In genomic region chr11:121762820-121763219, GRCh38 we compare ENCODE assay signal across 8 cellular contexts.
DNase-seq lines count a peak whose midpoint lies in the region.

No MANE protein-coding gene starts in this region.

- H3K9me3 Mint-ChIP-seq in activated CD4-positive, alpha-beta memory T cell treated with anti-CD3 and anti-CD28 coated beads, Interleukin-2, amount 10 ng/mL, durations not matched to agents 7 days and 5 days: no peaks in the 10 kb centered on the region

- no peaks in the 10 kb centered on the region for H3K27me3 Mint-ChIP-seq in activated CD4-positive, alpha-beta memory T cell treated with anti-CD3 and anti-CD28 coated beads, Interleukin-2, amount 10 ng/mL, durations not matched to agents 7 days and 5 days

- no peaks in the 10 kb centered on the region for H3K4me1 Mint-ChIP-seq in activated CD4-positive, alpha-beta memory T cell treated with anti-CD3 and anti-CD28 coated beads, Interleukin-2, amount 10 ng/mL, durations not matched to agents 7 days and 5 days

- no peak overlapping the region for H3K4me3 Mint-ChIP-seq in activated CD4-positive, alpha-beta memory T cell treated with anti-CD3 and anti-CD28 coated beads, Interleukin-2, amount 10 ng/mL, durations not matched to agents 7 days and 5 days

- CTCF ChIA-PET in activated CD4-positive, alpha-beta memory T cell treated with anti-CD3 and anti-CD28 coated beads, Interleukin-2, amount 10 ng/mL, durations not matched to agents 7 days and 5 days (lab: Charles Lee): no interaction called here

- POLR2A ChIA-PET in activated CD4-positive, alpha-beta memory T cell treated with anti-CD3 and anti-CD28 coated beads, Interleukin-2, amount 10 ng/mL, durations not matched to agents 7 days and 5 days (lab: Charles Lee): no interaction called here

- H3K27ac Mint-ChIP-seq in activated CD4-positive, alpha-beta memory T cell treated with anti-CD3 and anti-CD28 coated beads, Interleukin-2, amount 10 ng/mL, durations not matched to agents 7 days and 5 days: no peak overlapping the region

- peak; percentile 39 for DNase-seq in AG20443 (ENCODE audit: low spot score)
- peak; percentile 64 for DNase-seq in NCI-H1092 (lab: John Stamatoyannopoulos, UW)
- peak; percentile 54 for DNase-seq in astrocyte of the hippocampus (ENCODE audit: low read depth, low spot score)
- DNase-seq in iris pigment epithelial cell (ENCODE audit: low read depth): peak; percentile 56
- DNase-seq in activated CD4-positive, alpha-beta memory T cell treated with anti-CD3 and anti-CD28 coated beads, Interleukin-2, amount 10 ng/mL, durations not matched to agents 7 days and 5 days: no peak
- DNase-seq in stimulated activated CD4-positive, alpha-beta T cell treated with anti-CD3 and anti-CD28 coated beads, Interleukin-2, amount 100 ng/mL, for 24 hours: no peak
- DNase-seq in glomerular visceral epithelial cell (ENCODE audit: extremely low spot score): no peak
- DNase-seq in cerebellar cortex (ENCODE audit: low spot score): no peak

- H3K36me3 Mint-ChIP-seq in activated CD4-positive, alpha-beta memory T cell treated with anti-CD3 and anti-CD28 coated beads, Interleukin-2, amount 10 ng/mL, durations not matched to agents 7 days and 5 days (ENCODE audit: low read depth): no peaks in the 10 kb centered on the region

Comparison
In these comparisons a context has a peak if more than half of its experiments do, and no peak if none do; other contexts are left out.
1. DNase-seq: peak in AG20443 (single experiment), NCI-H1092 (single experiment), astrocyte of the hippocampus (single experiment) and iris pigment epithelial cell (single experiment); none in activated CD4-positive, alpha-beta memory T cell treated with anti-CD3 and anti-CD28 coated beads, Interleukin-2, amount 10 ng/mL, durations not matched to agents 7 days and 5 days (single experiment), stimulated activated CD4-positive, alpha-beta T cell treated with anti-CD3 and anti-CD28 coated beads, Interleukin-2, amount 100 ng/mL, for 24 hours (0 of 2), glomerular visceral epithelial cell (single experiment) and cerebellar cortex (single experiment).